8 cellular contexts compared by ENCODE assay signal in the genomic region with DNA sequence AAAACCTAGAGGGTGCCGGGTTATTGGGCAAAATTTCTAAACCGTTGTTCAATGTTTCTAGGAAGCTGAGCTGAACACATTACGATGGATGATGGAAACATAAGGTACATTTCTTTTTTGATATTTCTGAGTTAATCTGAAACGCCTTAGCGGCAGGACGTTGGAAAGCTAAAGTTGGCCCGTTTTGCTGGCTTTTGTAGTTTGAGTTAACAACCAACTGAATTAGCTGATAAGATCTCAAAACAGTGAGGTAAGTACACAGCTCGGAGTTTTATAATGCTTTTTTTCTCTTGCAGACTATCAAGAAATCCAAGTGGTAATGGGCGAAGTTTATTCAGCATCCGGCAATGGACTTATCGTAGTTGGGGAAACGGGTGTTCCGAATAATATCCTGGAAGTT.
DNase-seq lines count a peak whose midpoint lies in the region; FAIRE-seq and TF ChIP-seq lines count a peak whose summit lies in the region.
"Had no signal": no experiment of that assay in that cellular context is flagged by ENCODE, and none has a peak within 500 bp of the region (broad histone marks: within the 10 kb centered on the region; RNA-seq: fewer than 3 reads in every experiment).

No MANE protein-coding gene starts in this region.

- H3K36me3 ChIP-seq in HUES6 (ENCODE audit: control insufficient read depth, insufficient read depth, low read length) (peaks cover 20% of the 10 kb centered on the region), iPS-20b (ENCODE audit: insufficient read depth, low read depth, low read length) (peaks cover 28% of the 10 kb centered on the region), stomach smooth muscle (ENCODE audit: control insufficient read depth in 2 of 2, insufficient read depth in 2 of 2, low read length in 2 of 2) (no peaks in the 10 kb centered on the region)

- peaks cover 16% of the 10 kb centered on the region; the same call in 1 of the 2 replicates for H3K4me1 ChIP-seq in HUES6 (ENCODE audit: control insufficient read depth, insufficient read depth, low read length)
- H3K4me1 ChIP-seq in iPS-20b (ENCODE audit: insufficient read depth, low read length) = 0 out of 2 replicates have a peak, but pooled peaks cover 4% of the 10 kb centered on the region
- H3K4me1 ChIP-seq in stomach smooth muscle (ENCODE audit: control insufficient read depth, insufficient read depth, low read length) = peaks cover 6% of the 10 kb centered on the region

- H3K9me3 Mint-ChIP-seq in activated T-helper 2 cell treated with anti-CD3 and anti-CD28 coated beads, Interferon-gamma antibody, Interleukin-2, Interleukin-4, amounts not matched to agents 10 μg/mL and 5 μg/mL and 100 μg/mL, durations not matched to agents 14 hours and 24 hours and 36 hours = no peaks in the 10 kb centered on the region

- DNase-seq in activated T-helper 2 cell treated with anti-CD3 and anti-CD28 coated beads, Interferon-gamma antibody, Interleukin-2, Interleukin-4, amounts not matched to agents 10 μg/mL and 5 μg/mL and 100 μg/mL, durations not matched to agents 14 hours and 24 hours and 36 hours (ENCODE audit: low spot score) = no peak
- DNase-seq in epidermal melanocyte (ENCODE audit: insufficient read length, low spot score) = no peak
- no peak for DNase-seq in D721Med (ENCODE audit: insufficient read length, low spot score)
- DNase-seq in OCI-M2 (lab: John Stamatoyannopoulos, UW; ENCODE audit: unreplicated experiment) = no peak
- DNase-seq: NCI-H187 treated with DMSO at 0.1 percent for 48 hours had no signal

- intact Hi-C loops in activated T-helper 2 cell treated with anti-CD3 and anti-CD28 coated beads, Interferon-gamma antibody, Interleukin-2, Interleukin-4, amounts not matched to agents 10 μg/mL and 5 μg/mL and 100 μg/mL, durations not matched to agents 14 hours and 24 hours and 36 hours (cut with micrococcal nuclease) = loop anchor here (2.0 to 10.0 kb wide), 7 partner anchors 57 to 935 kb away; partner anchors contain the start of genes PRSS12, SEC24D and USP53

- FAIRE-seq in D721Med (lab: Jason Lieb, UNC) = no peak

- peak overlapping the region; percentile 85 for H3K4me3 Mint-ChIP-seq in activated T-helper 2 cell treated with anti-CD3 and anti-CD28 coated beads, Interferon-gamma antibody, Interleukin-2, Interleukin-4, amounts not matched to agents 10 μg/mL and 5 μg/mL and 100 μg/mL, durations not matched to agents 14 hours and 24 hours and 36 hours (ENCODE audit: low read depth)

- H3K9me3 ChIP-seq in HUES6 (ENCODE audit: control insufficient read depth, insufficient read depth, low read depth, low read length) (no peaks in the 10 kb centered on the region), iPS-20b (ENCODE audit: insufficient read depth, low read depth, low read length) (no peaks in the 10 kb centered on the region), stomach smooth muscle (ENCODE audit: control insufficient read depth in 2 of 2, low read length in 2 of 2) (no peaks in the 10 kb centered on the region)

- H3K27me3 ChIP-seq in HUES6 (ENCODE audit: control insufficient read depth, insufficient read depth, low read length) = no peaks in the 10 kb centered on the region
- no peaks in the 10 kb centered on the region for H3K27me3 ChIP-seq in iPS-20b (ENCODE audit: insufficient read depth, low read length)
- no peaks in the 10 kb centered on the region for H3K27me3 ChIP-seq in stomach smooth muscle (ENCODE audit: control insufficient read depth in 1 of 2, insufficient read depth in 2 of 2, low read length in 2 of 2)

- H3K9ac ChIP-seq in HUES6 (ENCODE audit: low read length) = peak overlapping the region; percentile 94
- H3K9ac ChIP-seq in iPS-20b (ENCODE audit: low read depth, low read length) = peak overlapping the region; percentile 89
- H3K9ac ChIP-seq in stomach smooth muscle (ENCODE audit: low read length in 2 of 2) = peak overlapping the region; percentile 89 to 97

- peaks cover 2% of the 10 kb centered on the region for H3K27me3 Mint-ChIP-seq in activated T-helper 2 cell treated with anti-CD3 and anti-CD28 coated beads, Interferon-gamma antibody, Interleukin-2, Interleukin-4, amounts not matched to agents 10 μg/mL and 5 μg/mL and 100 μg/mL, durations not matched to agents 14 hours and 24 hours and 36 hours (ENCODE audit: low read depth)

- no peak for TF ChIP-seq CTCF in D721Med (IDR thresholded peaks at IDR 0.05; ENCODE audit: insufficient read depth, missing control alignments)

- H3K4me3 ChIP-seq in HUES6 (ENCODE audit: low read depth, low read length) (peak overlapping the region; percentile 75), iPS-20b (ENCODE audit: low read length) (peak overlapping the region; percentile 83), stomach smooth muscle (ENCODE audit: low read length in 2 of 2) (peak overlapping the region; percentile 57 to 86)

- H3K27ac Mint-ChIP-seq in activated T-helper 2 cell treated with anti-CD3 and anti-CD28 coated beads, Interferon-gamma antibody, Interleukin-2, Interleukin-4, amounts not matched to agents 10 μg/mL and 5 μg/mL and 100 μg/mL, durations not matched to agents 14 hours and 24 hours and 36 hours = peak overlapping the region; percentile 98

- H3K36me3 Mint-ChIP-seq in activated T-helper 2 cell treated with anti-CD3 and anti-CD28 coated beads, Interferon-gamma antibody, Interleukin-2, Interleukin-4, amounts not matched to agents 10 μg/mL and 5 μg/mL and 100 μg/mL, durations not matched to agents 14 hours and 24 hours and 36 hours (ENCODE audit: low read depth) = peaks cover 46% of the 10 kb centered on the region

- H3K27ac ChIP-seq in HUES6 (ENCODE audit: low read depth, low read length) (peak overlapping the region; percentile 74), iPS-20b (ENCODE audit: low read length) (peak overlapping the region; percentile 36), stomach smooth muscle (ENCODE audit: low read length) (peak overlapping the region; percentile 90)

- peaks cover 29% of the 10 kb centered on the region for H3K4me1 Mint-ChIP-seq in activated T-helper 2 cell treated with anti-CD3 and anti-CD28 coated beads, Interferon-gamma antibody, Interleukin-2, Interleukin-4, amounts not matched to agents 10 μg/mL and 5 μg/mL and 100 μg/mL, durations not matched to agents 14 hours and 24 hours and 36 hours (ENCODE audit: low read depth)

Comparison
In these comparisons a context has a peak if more than half of its experiments do, and no peak if none do; other contexts are left out.
1. H3K27ac ChIP-seq: peak in every context shown above with its lines; median percentile 90 in stomach smooth muscle; 74 in HUES6; 36 in iPS-20b.